ENCODE assay signal across 8 cellular contexts in genomic region chr13:75549262-75550158, GRCh38. TPM values are rescaled to one million over a fixed set of nuclear protein-coding genes. Genes with fewer than 3 reads are reported as not detected.
DNase-seq lines count a peak whose midpoint lies in the region; ATAC-seq and TF ChIP-seq lines count a peak whose summit lies in the region.

UCHL3 (plus strand) TSS chr13:75549791; CDS start chr13:75549821, 30 bp downstream.

- H3K36me3 ChIP-seq in Panc1 (ENCODE audit: control insufficient read depth, insufficient read depth, low read length) (no peaks in the 10 kb centered on the region; the same call in 1 of the 2 replicates), muscle layer of duodenum (ENCODE audit: control insufficient read depth in 1 of 2, insufficient read depth in 2 of 2, low read length in 2 of 2) (no peaks in the 10 kb centered on the region)

- peak within 1 kb of the TSS; percentile 63 to 88 for H3K4me3 ChIP-seq in Panc1 (ENCODE audit: low read depth in 2 of 2, low read length in 2 of 2)
- H3K4me3 ChIP-seq in muscle layer of duodenum (ENCODE audit: low read depth in 1 of 2, low read length in 2 of 2): peak within 1 kb of the TSS; percentile 94 to 95

- peak; percentile 88 for DNase-seq in DMS79 (lab: John Stamatoyannopoulos, UW)
- DNase-seq in KG1 (lab: John Stamatoyannopoulos, UW): peak; percentile 98
- peak; percentile 74 for DNase-seq in Panc1 (ENCODE audit: low read depth, low spot score)
- DNase-seq in activated T-cell treated with anti-CD3 and anti-CD28 coated beads, Interleukin-2, amount 50 U/mL, for 48 hours: peak; percentile 98 to 99
- peak; percentile 92 to 96 for DNase-seq in stimulated activated CD8-positive, alpha-beta memory T cell treated with anti-CD3 and anti-CD28 coated beads, Interleukin-7, amount 100 ng/mL, for 48 hours (ENCODE audit: extremely low read depth in 1 of 2, low read depth in 1 of 2)

- BruUV-seq in Panc1 (replicated peaks; lab: Mats Ljungman, UMichigan): no TSS peak

- ATAC-seq in GM21717 (IDR thresholded peaks at IDR 0.05; ENCODE audit: unreplicated experiment) (peak; percentile 96), Panc1 (peak; percentile 99), esophagus mucosa (peak; percentile 99)

- H3K27me3 ChIP-seq in Panc1 (ENCODE audit: control insufficient read depth, insufficient read depth, low read length): no peaks in the 10 kb centered on the region
- H3K27me3 ChIP-seq in muscle layer of duodenum (ENCODE audit: low read depth, low read length): no peaks in the 10 kb centered on the region

- H3K9me3 ChIP-seq in Panc1 (ENCODE audit: control insufficient read depth, insufficient read depth, low read depth, low read length): no peaks in the 10 kb centered on the region
- no peaks in the 10 kb centered on the region for H3K9me3 ChIP-seq in muscle layer of duodenum (ENCODE audit: control insufficient read depth in 1 of 2, low read length in 2 of 2)

- CTCF ChIA-PET in Panc1 (lab: Charles Lee): interaction anchor here (0.7 kb wide), 1 partner anchor 69 kb away, joined by 15 read pairs; no protein-coding TSS in a partner anchor

- TF ChIP-seq CTCF in Panc1 (IDR thresholded peaks at IDR 0.05): peak; percentile 84

- intact Hi-C loops in Panc1 (cut with micrococcal nuclease; ENCODE audit: unreplicated experiment): loop anchor here (10.0 kb wide), 1 partner anchor 65 kb away; the partner anchor contains the start of gene TBC1D4

- H3K27ac ChIP-seq in Panc1 (ENCODE audit: low read length) (peak within 1 kb of the TSS; percentile 86), muscle layer of duodenum (ENCODE audit: low read length) (peak within 1 kb of the TSS; percentile 81)

- peaks cover 3% of the 10 kb centered on the region; the same call in 1 of the 2 replicates for H3K4me1 ChIP-seq in Panc1 (ENCODE audit: control insufficient read depth, insufficient read depth, low read length)
- peaks cover 4 to 5% of the 10 kb centered on the region in 2 donors for H3K4me1 ChIP-seq in muscle layer of duodenum (ENCODE audit: control insufficient read depth in 1 of 2, insufficient read depth in 2 of 2, low read length in 2 of 2)

- in situ Hi-C loops in Panc1 (cut with HindIII; ENCODE audit: low pct_unique_long_range_greater_than_20kb, low sequenced_read_pairs): no loop called here

- POLR2A ChIA-PET in Panc1 (lab: Charles Lee): no interaction called here

RNA-seq across cellular contexts. Expression of gene UCHL3, which starts in this region (rescaled TPM):
- total RNA-seq in Panc1 (2021; ENCODE audit: unreplicated experiment): 29.3 TPM
- polyA plus RNA-seq in Panc1 (2012; ENCODE audit: insufficient read length): 16.2 TPM
- total RNA-seq in esophagus mucosa: 56.1 TPM

Comparison
In these comparisons a context has a peak if more than half of its experiments do, and no peak if none do; other contexts are left out.
1. Peak in every context shown above with its lines: DNase-seq, ATAC-seq, H3K4me3 ChIP-seq and H3K27ac ChIP-seq.